ENCODE assay signal across 9 cellular contexts in the genomic region with DNA sequence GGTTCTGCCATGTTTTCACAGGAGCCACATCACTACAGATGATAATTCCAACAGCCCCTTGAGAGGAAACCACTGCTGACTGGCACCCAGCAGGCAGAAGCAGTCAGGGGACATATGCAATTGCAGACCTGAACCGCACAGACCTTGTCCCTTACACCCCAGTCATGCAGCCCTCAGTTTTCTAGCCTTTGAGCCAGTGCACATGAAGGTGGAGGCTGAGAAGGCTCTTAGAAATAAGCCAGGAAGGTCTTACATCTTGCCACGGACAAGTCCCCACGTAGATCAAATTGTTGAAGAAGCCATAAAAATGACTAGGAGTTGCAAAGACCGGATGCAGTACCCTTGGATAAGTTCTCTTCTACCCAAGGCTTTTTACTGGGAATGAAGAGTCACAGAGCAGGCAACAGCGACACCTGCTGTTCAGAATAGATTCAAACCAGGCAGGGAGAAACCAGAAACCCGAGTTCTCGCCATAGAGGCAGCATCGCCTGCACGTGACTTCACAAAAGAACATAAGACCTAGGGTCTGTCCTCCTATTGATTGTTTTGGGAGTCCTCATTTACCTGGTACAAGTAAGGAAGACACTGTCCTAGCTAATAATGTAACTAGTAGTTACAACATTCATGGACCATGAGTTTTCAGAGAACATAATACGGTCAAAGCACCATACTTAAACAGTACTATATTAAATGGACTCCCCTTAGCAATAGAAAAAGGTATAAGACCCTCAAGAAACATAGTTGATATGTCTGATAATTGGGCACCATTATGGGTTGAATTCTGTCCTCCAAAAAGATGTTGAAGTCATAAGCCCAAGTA. TPM values are rescaled to one million over a fixed set of nuclear protein-coding genes. Genes with fewer than 3 reads are reported as not detected.
DNase-seq lines count a peak whose midpoint lies in the region; ATAC-seq, FAIRE-seq and TF ChIP-seq lines count a peak whose summit lies in the region.
"Had no signal": no experiment of that assay in that cellular context is flagged by ENCODE, and none has a peak within 500 bp of the region (broad histone marks: within the 10 kb centered on the region; RNA-seq: fewer than 3 reads in every experiment).

No MANE protein-coding gene starts in this region.

- H3K36me3 Mint-ChIP-seq in CD8-positive, alpha-beta T cell = no peaks in the 10 kb centered on the region

- WGBS in small intestine, 3 donors = 17% methylated on average over 10 of the region's 10 CpGs

- CTCF ChIA-PET in CD8-positive, alpha-beta T cell (lab: Charles Lee) = interaction anchor here (1.6 to 3.3 kb wide), 3 partner anchors 379 to 405 kb away, joined by 3 to 29 read pairs (median 7); no protein-coding TSS in a partner anchor

- intact Hi-C loops in CD8-positive, alpha-beta T cell (cut with DNase I, micrococcal nuclease) = loop anchor here (1.0 to 2.0 kb wide), 3 partner anchors 379 to 386 kb away; no protein-coding TSS in a partner anchor

- H3K9me3 Mint-ChIP-seq in CD8-positive, alpha-beta T cell = no peaks in the 10 kb centered on the region
- H3K9me3 Mint-ChIP-seq: T-helper 1 cell treated with Interleukin-12 subunit alpha and Interleukin-12 subunit beta and Interleukin-4 antibody, amounts not matched to agents 30 μg/mL and 1 μg/mL, for 36 hours had no signal

- no peak overlapping the region for H3K4me3 ChIP-seq in CD8-positive, alpha-beta T cell (ENCODE audit: low read depth, low read length)
- no peak overlapping the region for H3K4me3 ChIP-seq in small intestine (ENCODE audit: low read depth in 1 of 2, low read length in 2 of 2)

- FAIRE-seq in small intestine (lab: Jason Lieb, UNC) = no peak

- H3K4me1 ChIP-seq in CD8-positive, alpha-beta T cell (ENCODE audit: insufficient read depth, low read length) = no peaks in the 10 kb centered on the region
- no peaks in the 10 kb centered on the region for H3K4me1 ChIP-seq in small intestine (ENCODE audit: control insufficient read depth in 2 of 2, insufficient read depth in 1 of 2, low read depth in 1 of 2, low read length in 1 of 2)

- H3K36me3 ChIP-seq in CD8-positive, alpha-beta T cell (ENCODE audit: insufficient read depth, low read length) = no peaks in the 10 kb centered on the region
- H3K36me3 ChIP-seq in small intestine (ENCODE audit: control insufficient read depth in 2 of 2, insufficient read depth in 2 of 2, low read length in 2 of 2) = no peaks in the 10 kb centered on the region

- TF ChIP-seq CTCF in CD8-positive, alpha-beta T cell (IDR thresholded peaks at IDR 0.05) = peak; percentile 83

- H3K4me1 Mint-ChIP-seq in CD8-positive, alpha-beta T cell (ENCODE audit: low read depth) = no peaks in the 10 kb centered on the region

- no peaks in the 10 kb centered on the region for H3K27me3 ChIP-seq in CD8-positive, alpha-beta T cell (ENCODE audit: insufficient read depth, low read length)
- H3K27me3 ChIP-seq in small intestine (ENCODE audit: control insufficient read depth in 2 of 2, insufficient read depth in 2 of 2, low read length in 2 of 2) = no peaks in the 10 kb centered on the region

- H3K27ac ChIP-seq in CD8-positive, alpha-beta T cell (ENCODE audit: low read depth, low read length) = no peak overlapping the region
- no peak overlapping the region for H3K27ac ChIP-seq in small intestine (ENCODE audit: low read depth in 1 of 2, low read length in 1 of 2)

- H3K4me3 Mint-ChIP-seq in CD8-positive, alpha-beta T cell = no peak overlapping the region
- H3K4me3 Mint-ChIP-seq: T-helper 1 cell treated with Interleukin-12 subunit alpha and Interleukin-12 subunit beta and Interleukin-4 antibody, amounts not matched to agents 30 μg/mL and 1 μg/mL, for 36 hours had no signal

- no peaks in the 10 kb centered on the region for H3K9me3 ChIP-seq in CD8-positive, alpha-beta T cell (ENCODE audit: low read length)
- H3K9me3 ChIP-seq in small intestine (ENCODE audit: control insufficient read depth, low read depth) = no peaks in the 10 kb centered on the region

- H3K27me3 Mint-ChIP-seq in CD8-positive, alpha-beta T cell (ENCODE audit: low read depth) = peaks cover 9% of the 10 kb centered on the region

- peak; percentile 46 for ATAC-seq in CD8-positive, alpha-beta T cell
- ATAC-seq in GM21576 (IDR thresholded peaks at IDR 0.05; ENCODE audit: unreplicated experiment) (peak; percentile 63), GM18502 (IDR thresholded peaks at IDR 0.05; ENCODE audit: poor library complexity, unreplicated experiment) (no peak)

- POLR2A ChIA-PET in CD8-positive, alpha-beta T cell (lab: Charles Lee) = no interaction called here

- DNase-seq in CD8-positive, alpha-beta T cell = peak; percentile 26 to 71 (median 38)
- DNase-seq in NCI-H1092 treated with DMSO at 0.1 percent for 48 hours (lab: John Stamatoyannopoulos, UW) (peak; percentile 88), SW480 (ENCODE audit: low spot score) (peak; percentile 77), anterior cingulate cortex (lab: John Stamatoyannopoulos, UW) (peak in 54 of 58 donors; percentile 19 to 84 (median 62)), hippocampal formation (lab: John Stamatoyannopoulos, UW) (peak; percentile 76 to 77), small intestine (peak; percentile 74)

- no peak overlapping the region for H3K27ac Mint-ChIP-seq in CD8-positive, alpha-beta T cell
- H3K27ac Mint-ChIP-seq: T-helper 1 cell treated with Interleukin-12 subunit alpha and Interleukin-12 subunit beta and Interleukin-4 antibody, amounts not matched to agents 30 μg/mL and 1 μg/mL, for 36 hours had no signal

RNA-seq across cellular contexts. Expression of a gene that starts 11.1 kb away (rescaled TPM):
- not detected for total RNA-seq in CD8-positive, alpha-beta T cell
- polyA plus RNA-seq in small intestine = under 1 TPM in 1 of 3 donors, not detected in 2; 0.27 TPM

Comparison
In these comparisons a context has a peak if more than half of its experiments do, and no peak if none do; other contexts are left out.
1. DNase-seq: peak in every context shown above with its lines; median percentile 88 in NCI-H1092 treated with DMSO at 0.1 percent for 48 hours; 77 in SW480; 76 in hippocampal formation; 74 in small intestine; 62 in anterior cingulate cortex; 38 in CD8-positive, alpha-beta T cell.